18 cellular contexts compared by ENCODE assay signal in genomic region chrX:139113682-139114081, GRCh38.
A peak's percentile ranks its signal among the peaks of the same experiment; 100 is the strongest.
DNase-seq lines count a peak whose midpoint lies in the region; ATAC-seq and TF ChIP-seq lines count a peak whose summit lies in the region.
"Had no signal": no experiment of that assay in that cellular context is flagged by ENCODE, and none has a peak within 500 bp of the region (broad histone marks: within the 10 kb centered on the region; RNA-seq: fewer than 3 reads in every experiment).

No MANE protein-coding gene starts in this region.

- no peak overlapping the region for H3K4me3 Mint-ChIP-seq in immature natural killer cell
- H3K4me3 Mint-ChIP-seq: CD8-positive, alpha-beta memory T cell had no signal

- no peaks in the 10 kb centered on the region for H3K4me1 Mint-ChIP-seq in immature natural killer cell
- H3K4me1 Mint-ChIP-seq: CD8-positive, alpha-beta memory T cell had no signal

- peaks cover 0 to 2% (median 0%) of the 10 kb centered on the region in 6 donors for H3K9me3 Mint-ChIP-seq in immature natural killer cell
- H3K9me3 Mint-ChIP-seq: CD8-positive, alpha-beta memory T cell had no signal

- H3K4me3 ChIP-seq in fibroblast of the aortic adventitia (ENCODE audit: low read depth, low read length), result no peak overlapping the region
- H3K4me3 ChIP-seq: coronary artery, heart left ventricle, right lobe of liver, suprapubic skin had no signal

- DNase-seq in DMS153 (lab: John Stamatoyannopoulos, UW) (peak; percentile 35), HT1080 (ENCODE audit: low read depth) (peak; percentile 49), OCI-M1 (lab: John Stamatoyannopoulos, UW) (peak; percentile 68), fibroblast of the aortic adventitia (ENCODE audit: low read depth) (peak; percentile 34), NCI-H524 (lab: John Stamatoyannopoulos, UW) (no peak), immature natural killer cell (no peak)
- DNase-seq: activated naive CD4-positive, alpha-beta T cell; CD8-positive, alpha-beta memory T cell; erythroblast; heart left ventricle; NCI-H1436; NCI-H510A treated with DMSO at 0.1 percent for 48 hours; right lobe of liver; stimulated activated CD4-positive, alpha-beta T cell treated with anti-CD3 and anti-CD28 coated beads, Interleukin-1b, Interleukin-23, amount 100 ng/mL, for 48 hours had no signal

- no peak for TF ChIP-seq CTCF in fibroblast of the aortic adventitia (IDR thresholded peaks at IDR 0.05; ENCODE audit: insufficient read depth, low read length)

- H3K36me3 Mint-ChIP-seq in immature natural killer cell, result no peaks in the 10 kb centered on the region
- H3K36me3 Mint-ChIP-seq: CD8-positive, alpha-beta memory T cell had no signal

- peaks cover 1 to 11% (median 2%) of the 10 kb centered on the region in 3 donors for H3K27me3 Mint-ChIP-seq in immature natural killer cell (ENCODE audit: low read depth in 3 of 3)

- no peak for ATAC-seq in HG03521 (IDR thresholded peaks at IDR 0.05; ENCODE audit: unreplicated experiment)
- ATAC-seq: heart left ventricle, HepG2 had no signal

- H3K27ac Mint-ChIP-seq in immature natural killer cell, result no peak overlapping the region
- H3K27ac Mint-ChIP-seq: CD8-positive, alpha-beta memory T cell had no signal

Comparison
In these comparisons a context has a peak if more than half of its experiments do, and no peak if none do; other contexts are left out.
1. DNase-seq: peak in DMS153 (single experiment), HT1080 (single experiment), OCI-M1 (single experiment) and fibroblast of the aortic adventitia (single experiment); none in NCI-H524 (0 of 2) and immature natural killer cell (0 of 3).